ENCODE assay signal across 15 cellular contexts in the genomic region with DNA sequence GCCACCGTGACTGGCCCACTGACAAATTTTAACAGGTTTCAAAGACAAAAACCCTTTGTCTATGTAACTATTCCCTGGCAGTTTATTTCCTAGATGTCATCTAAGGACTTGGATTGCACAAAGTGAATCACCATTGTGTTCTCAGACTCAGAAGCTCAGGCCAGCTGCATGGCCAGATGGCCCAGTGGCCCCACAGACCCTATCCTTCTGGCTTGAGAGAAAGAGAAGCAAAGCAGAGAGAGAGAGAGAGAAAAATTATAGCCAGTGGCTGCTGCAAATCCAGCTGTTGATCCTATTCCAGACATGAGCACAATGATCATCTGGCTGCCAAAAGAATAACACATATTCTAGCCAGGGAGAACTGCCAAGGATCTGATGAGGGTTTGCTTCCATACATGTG. TPM values are rescaled to one million over a fixed set of nuclear protein-coding genes. Genes with fewer than 3 reads are reported as not detected.
DNase-seq lines count a peak whose midpoint lies in the region; ATAC-seq, FAIRE-seq and TF ChIP-seq lines count a peak whose summit lies in the region.
"Had no signal": no experiment of that assay in that cellular context is flagged by ENCODE, and none has a peak within 500 bp of the region (broad histone marks: within the 10 kb centered on the region; RNA-seq: fewer than 3 reads in every experiment).

No MANE protein-coding gene starts in this region.

- TF ChIP-seq CTCF in HFFc6 (IDR thresholded peaks at IDR 0.05) (no peak), psoas muscle (IDR thresholded peaks at IDR 0.05) (no peak)
- no peak for TF ChIP-seq CTCF in activated CD8-positive, alpha-beta T cell treated with anti-CD3 and anti-CD28 coated beads for 36 hours (IDR thresholded peaks at IDR 0.05)

- no peak for ATAC-seq in activated CD8-positive, alpha-beta T cell treated with anti-CD3 and anti-CD28 coated beads for 36 hours
- ATAC-seq in psoas muscle (peak; percentile 36 to 74 (median 66)), GM18502 (IDR thresholded peaks at IDR 0.05; ENCODE audit: poor library complexity, unreplicated experiment) (no peak)

- no peak overlapping the region for H3K4me3 Mint-ChIP-seq in HFFc6
- no peak overlapping the region for H3K4me3 Mint-ChIP-seq in activated CD8-positive, alpha-beta T cell treated with anti-CD3 and anti-CD28 coated beads for 36 hours
- H3K4me3 Mint-ChIP-seq: activated B cell treated with CpG ODN at 0.5 μM for 24 hours had no signal

- peaks cover 16% of the 10 kb centered on the region for H3K27me3 Mint-ChIP-seq in HFFc6 (ENCODE audit: insufficient read depth)
- no peaks in the 10 kb centered on the region for H3K27me3 Mint-ChIP-seq in activated CD8-positive, alpha-beta T cell treated with anti-CD3 and anti-CD28 coated beads for 36 hours

- H3K4me1 ChIP-seq in psoas muscle: no peaks in the 10 kb centered on the region
- H3K4me1 ChIP-seq: breast epithelium, testis had no signal

- H3K9me3 ChIP-seq in psoas muscle: no peaks in the 10 kb centered on the region
- H3K9me3 ChIP-seq: breast epithelium, testis had no signal

- H3K4me1 Mint-ChIP-seq in HFFc6 (ENCODE audit: low read depth): 0 out of 2 replicates have a peak, but pooled peaks cover 4% of the 10 kb centered on the region
- peaks cover 56% of the 10 kb centered on the region for H3K4me1 Mint-ChIP-seq in activated CD8-positive, alpha-beta T cell treated with anti-CD3 and anti-CD28 coated beads for 36 hours (ENCODE audit: low read depth)

- no peaks in the 10 kb centered on the region for H3K36me3 ChIP-seq in psoas muscle (ENCODE audit: insufficient read depth in 1 of 2, low read depth in 1 of 2)
- H3K36me3 ChIP-seq: breast epithelium had no signal

- H3K4me3 ChIP-seq in psoas muscle: no peak overlapping the region
- H3K4me3 ChIP-seq: breast epithelium, SK-N-MC, testis had no signal

- 24 to 50% (median 39%) methylated on average over 1 of the region's 1 CpG for WGBS in psoas muscle, 3 donors

- FAIRE-seq in frontal cortex (lab: Jason Lieb, UNC): peak; percentile 59

- H3K9me3 Mint-ChIP-seq in HFFc6: no peaks in the 10 kb centered on the region
- no peaks in the 10 kb centered on the region for H3K9me3 Mint-ChIP-seq in activated CD8-positive, alpha-beta T cell treated with anti-CD3 and anti-CD28 coated beads for 36 hours
- H3K9me3 Mint-ChIP-seq: activated B cell treated with CpG ODN at 0.5 μM for 24 hours had no signal

- POLR2A ChIA-PET in activated CD8-positive, alpha-beta T cell treated with anti-CD3 and anti-CD28 coated beads for 36 hours (lab: Charles Lee): interaction anchor here (0.6 to 17.2 kb wide), 2 partner anchors 20 to 126 kb away, joined by 3 to 237 read pairs; a partner anchor contains a TSS

- DNase-seq in HFFc6 (peak; percentile 0), frontal cortex (ENCODE audit: low spot score in 2 of 2) (peak in 1 of 2 donors; percentile 29), psoas muscle (peak; percentile 25 to 82), NCI-H2196 (lab: John Stamatoyannopoulos, UW; ENCODE audit: unreplicated experiment) (no peak), COR-L47 (lab: John Stamatoyannopoulos, UW) (no peak)
- DNase-seq in activated CD8-positive, alpha-beta T cell treated with anti-CD3 and anti-CD28 coated beads for 36 hours: no peak
- DNase-seq: activated B cell treated with CpG ODN at 0.5 μM for 24 hours, activated gamma-delta T cell, NCI-H1694 treated with DMSO at 0.1 percent for 48 hours, NCI-H774, testis had no signal

- no peak overlapping the region for H3K27ac Mint-ChIP-seq in HFFc6
- H3K27ac Mint-ChIP-seq in activated CD8-positive, alpha-beta T cell treated with anti-CD3 and anti-CD28 coated beads for 36 hours: peak overlapping the region; percentile 82
- H3K27ac Mint-ChIP-seq: activated B cell treated with CpG ODN at 0.5 μM for 24 hours had no signal

- H3K27ac ChIP-seq in psoas muscle: no peak overlapping the region
- H3K27ac ChIP-seq: breast epithelium, KMS-11, SK-N-MC, testis had no signal

- CTCF ChIA-PET in activated CD8-positive, alpha-beta T cell treated with anti-CD3 and anti-CD28 coated beads for 36 hours (lab: Charles Lee): interaction anchor here (0.9 kb wide), 1 partner anchor 35 kb away, joined by 3 read pairs; no protein-coding TSS in a partner anchor

- no peaks in the 10 kb centered on the region for H3K36me3 Mint-ChIP-seq in HFFc6 (ENCODE audit: low read depth)
- no peaks in the 10 kb centered on the region for H3K36me3 Mint-ChIP-seq in activated CD8-positive, alpha-beta T cell treated with anti-CD3 and anti-CD28 coated beads for 36 hours (ENCODE audit: low read depth)

- intact Hi-C loops in activated CD8-positive, alpha-beta T cell treated with anti-CD3 and anti-CD28 coated beads for 36 hours (cut with micrococcal nuclease): no loop called here
- intact Hi-C loops in psoas muscle (cut with DNase I): no loop called here

- no peaks in the 10 kb centered on the region for H3K27me3 ChIP-seq in psoas muscle (ENCODE audit: insufficient read depth in 3 of 3, low read length in 2 of 3)
- H3K27me3 ChIP-seq: breast epithelium, testis had no signal

RNA-seq across cellular contexts. Expression of a gene that starts 25.8 kb away (rescaled TPM):
- total RNA-seq in HFFc6 (2021; fragmentation: NEBNext Ultra II Directional; extraction: Animal tissue kit (Norgen Biotek cat#: 25700)): not detected
- 10 to 100 TPM; 28.7 to 30.7 TPM for total RNA-seq in activated CD8-positive, alpha-beta T cell treated with anti-CD3 and anti-CD28 coated beads for 36 hours
- total RNA-seq in frontal cortex (not detected), psoas muscle (not detected)
- under 1 TPM in 1 of 3 donors, not detected in 2; 0.10 TPM for polyA plus RNA-seq in psoas muscle

RNA-seq across cellular contexts. Expression of a gene that starts 43.2 kb away (rescaled TPM):
- not detected for total RNA-seq in HFFc6 (2021; fragmentation: NEBNext Ultra II Directional; extraction: Animal tissue kit (Norgen Biotek cat#: 25700))
- total RNA-seq in activated CD8-positive, alpha-beta T cell treated with anti-CD3 and anti-CD28 coated beads for 36 hours: 10 to 100 TPM; 55.0 to 55.6 TPM
- total RNA-seq in frontal cortex: not detected
- not detected for total RNA-seq in psoas muscle
- polyA plus RNA-seq in psoas muscle: under 1 TPM in 1 of 3 donors, not detected in 2; 0.03 TPM
- total RNA-seq: activated B cell treated with CpG ODN at 0.5 μM for 24 hours had no signal

Comparison
In these comparisons a context has a peak if more than half of its experiments do, and no peak if none do; other contexts are left out.
1. DNase-seq: peak in HFFc6 (single experiment) and psoas muscle (2 of 2); none in activated CD8-positive, alpha-beta T cell treated with anti-CD3 and anti-CD28 coated beads for 36 hours (single experiment), NCI-H2196 (single experiment) and COR-L47 (single experiment).
2. ATAC-seq: peak in psoas muscle (4 of 4); none in activated CD8-positive, alpha-beta T cell treated with anti-CD3 and anti-CD28 coated beads for 36 hours (single experiment) and GM18502 (single experiment).
3. RNA of a gene that starts 25.8 kb away (total RNA-seq): 28.7 to 30.7 TPM in activated CD8-positive, alpha-beta T cell treated with anti-CD3 and anti-CD28 coated beads for 36 hours; not detected in HFFc6, not detected in frontal cortex (single experiment) and not detected in psoas muscle; every median in the first group is over 10 times any median in the second.
4. RNA of a gene that starts 43.2 kb away (total RNA-seq): 55.0 to 55.6 TPM in activated CD8-positive, alpha-beta T cell treated with anti-CD3 and anti-CD28 coated beads for 36 hours; not detected in psoas muscle, not detected in HFFc6 and not detected in frontal cortex (single experiment); every median in the first group is over 10 times any median in the second.